8 cellular contexts compared by ENCODE assay signal in genomic region chr17:43360739-43361498, GRCh38. TPM values are rescaled to one million over a fixed set of nuclear protein-coding genes. Genes with fewer than 3 reads are reported as not detected.
DNase-seq lines count a peak whose midpoint lies in the region; ATAC-seq and TF ChIP-seq lines count a peak whose summit lies in the region.

No MANE protein-coding gene starts in this region.

- H3K27me3 ChIP-seq in layer of hippocampus (ENCODE audit: control insufficient read depth, insufficient read depth, low read length): no peaks in the 10 kb centered on the region

- DNase-seq in 8988T (peak; percentile 35), NCI-H510A (lab: John Stamatoyannopoulos, UW) (peak; percentile 99), choroid plexus epithelial cell (ENCODE audit: low read depth) (peak; percentile 100)
- DNase-seq in activated CD4-positive, alpha-beta T cell treated with anti-CD3 and anti-CD28 coated beads for 36 hours: peak; percentile 86
- DNase-seq in stimulated activated CD4-positive, alpha-beta T cell treated with anti-CD3 and anti-CD28 coated beads, Interleukin-1b, Interleukin-23, amount 100 ng/mL, for 24 hours (ENCODE audit: low read depth in 4 of 4, low spot score in 1 of 4): peak; percentile 81 to 90 (median 83)

- TF ChIP-seq CTCF in choroid plexus epithelial cell (conservative IDR thresholded peaks at IDR 0.05; ENCODE audit: low read depth, low read length): no peak

- peaks cover 4% of the 10 kb centered on the region for H3K27me3 Mint-ChIP-seq in activated CD4-positive, alpha-beta T cell treated with anti-CD3 and anti-CD28 coated beads for 36 hours

- peak overlapping the region; percentile 90 for H3K4me3 Mint-ChIP-seq in activated CD4-positive, alpha-beta T cell treated with anti-CD3 and anti-CD28 coated beads for 36 hours

- peaks cover 31% of the 10 kb centered on the region for H3K4me1 Mint-ChIP-seq in activated CD4-positive, alpha-beta T cell treated with anti-CD3 and anti-CD28 coated beads for 36 hours

- peaks cover 4% of the 10 kb centered on the region for H3K36me3 Mint-ChIP-seq in activated CD4-positive, alpha-beta T cell treated with anti-CD3 and anti-CD28 coated beads for 36 hours (ENCODE audit: low read depth)

- ATAC-seq in GM18868 (IDR thresholded peaks at IDR 0.05; ENCODE audit: unreplicated experiment): peak; percentile 79
- peak; percentile 69 for ATAC-seq in HG03280 (IDR thresholded peaks at IDR 0.05; ENCODE audit: unreplicated experiment)
- peak; percentile 87 for ATAC-seq in activated CD4-positive, alpha-beta T cell treated with anti-CD3 and anti-CD28 coated beads for 36 hours

- POLR2A ChIA-PET in activated CD4-positive, alpha-beta T cell treated with anti-CD3 and anti-CD28 coated beads for 36 hours (lab: Charles Lee): interaction anchor here (0.5 to 2.9 kb wide), 16 partner anchors 8 to 363 kb away, joined by 3 to 56 read pairs (median 4); partner anchors contain the start of genes ARL4D, DHX8, ETV4 and RPL27

- no peaks in the 10 kb centered on the region for H3K9me3 Mint-ChIP-seq in activated CD4-positive, alpha-beta T cell treated with anti-CD3 and anti-CD28 coated beads for 36 hours (ENCODE audit: low read depth)

- H3K27ac Mint-ChIP-seq in activated CD4-positive, alpha-beta T cell treated with anti-CD3 and anti-CD28 coated beads for 36 hours: peak overlapping the region; percentile 100

- H3K4me3 ChIP-seq in choroid plexus epithelial cell (ENCODE audit: low read depth, low read length): peak overlapping the region; percentile 58

- peak overlapping the region; percentile 100 for H3K27ac ChIP-seq in layer of hippocampus (ENCODE audit: low read depth, low read length)

- intact Hi-C loops in activated CD4-positive, alpha-beta T cell treated with anti-CD3 and anti-CD28 coated beads for 36 hours (cut with DNase I, micrococcal nuclease): loop anchor here (1.0 kb wide), 1 partner anchor 19 kb away; no protein-coding TSS in a partner anchor

- CTCF ChIA-PET in activated CD4-positive, alpha-beta T cell treated with anti-CD3 and anti-CD28 coated beads for 36 hours (lab: Charles Lee): no interaction called here

RNA-seq across cellular contexts. Expression of gene ARL4D, which starts 37.9 kb away (rescaled TPM):
- total RNA-seq in activated CD4-positive, alpha-beta T cell treated with anti-CD3 and anti-CD28 coated beads for 36 hours: 1 to 10 TPM; 2.0 to 2.3 TPM

Comparison
In these comparisons a context has a peak if more than half of its experiments do, and no peak if none do; other contexts are left out.
1. Peak in every context shown above with its lines: DNase-seq, ATAC-seq, H3K4me3 ChIP-seq and H3K27ac ChIP-seq.
2. DNase-seq: peak in every context shown above with its lines; median percentile 100 in choroid plexus epithelial cell; 99 in NCI-H510A; 86 in activated CD4-positive, alpha-beta T cell treated with anti-CD3 and anti-CD28 coated beads for 36 hours; 83 in stimulated activated CD4-positive, alpha-beta T cell treated with anti-CD3 and anti-CD28 coated beads, Interleukin-1b, Interleukin-23, amount 100 ng/mL, for 24 hours; 35 in 8988T.